ENCODE assay signal across 2 cellular contexts in the genomic region with DNA sequence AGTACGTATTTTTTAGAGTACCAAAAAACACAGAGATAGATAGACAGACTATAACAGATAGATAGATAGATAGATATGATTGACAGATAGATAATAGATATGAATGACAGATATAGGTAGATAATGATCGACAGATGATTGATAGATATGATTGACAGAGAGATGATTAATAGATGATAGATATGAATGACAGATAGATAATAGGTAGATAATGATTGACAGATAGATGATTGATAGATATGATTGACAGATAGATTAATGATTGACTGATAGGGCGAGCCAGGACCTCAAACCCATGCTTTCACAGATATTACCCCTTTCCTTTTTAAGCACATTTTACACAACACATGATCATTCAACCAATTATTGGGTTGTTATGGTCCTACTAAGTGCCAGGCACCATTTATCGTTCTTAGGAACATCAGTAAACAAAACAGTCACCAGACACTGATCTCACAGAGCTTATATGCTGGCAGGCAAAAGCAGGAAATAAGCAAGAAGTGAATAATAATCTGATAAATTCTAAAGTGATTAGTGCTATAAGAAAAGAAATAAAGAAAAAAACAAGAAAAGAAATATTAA.
A peak's percentile ranks its signal among the peaks of the same experiment; 100 is the strongest.
TF ChIP-seq lines count a peak whose summit lies in the region.

No MANE protein-coding gene starts in this region.

TF ChIP-seq in HEK293, 187 proteins besides CTCF, POLR2A, EP300 and RAD21:
- no peak for TF ChIP-seq PBX3 (CRISPR knock-in tag; IDR thresholded peaks at IDR 0.05)
- TF ChIP-seq, protein P1, sequence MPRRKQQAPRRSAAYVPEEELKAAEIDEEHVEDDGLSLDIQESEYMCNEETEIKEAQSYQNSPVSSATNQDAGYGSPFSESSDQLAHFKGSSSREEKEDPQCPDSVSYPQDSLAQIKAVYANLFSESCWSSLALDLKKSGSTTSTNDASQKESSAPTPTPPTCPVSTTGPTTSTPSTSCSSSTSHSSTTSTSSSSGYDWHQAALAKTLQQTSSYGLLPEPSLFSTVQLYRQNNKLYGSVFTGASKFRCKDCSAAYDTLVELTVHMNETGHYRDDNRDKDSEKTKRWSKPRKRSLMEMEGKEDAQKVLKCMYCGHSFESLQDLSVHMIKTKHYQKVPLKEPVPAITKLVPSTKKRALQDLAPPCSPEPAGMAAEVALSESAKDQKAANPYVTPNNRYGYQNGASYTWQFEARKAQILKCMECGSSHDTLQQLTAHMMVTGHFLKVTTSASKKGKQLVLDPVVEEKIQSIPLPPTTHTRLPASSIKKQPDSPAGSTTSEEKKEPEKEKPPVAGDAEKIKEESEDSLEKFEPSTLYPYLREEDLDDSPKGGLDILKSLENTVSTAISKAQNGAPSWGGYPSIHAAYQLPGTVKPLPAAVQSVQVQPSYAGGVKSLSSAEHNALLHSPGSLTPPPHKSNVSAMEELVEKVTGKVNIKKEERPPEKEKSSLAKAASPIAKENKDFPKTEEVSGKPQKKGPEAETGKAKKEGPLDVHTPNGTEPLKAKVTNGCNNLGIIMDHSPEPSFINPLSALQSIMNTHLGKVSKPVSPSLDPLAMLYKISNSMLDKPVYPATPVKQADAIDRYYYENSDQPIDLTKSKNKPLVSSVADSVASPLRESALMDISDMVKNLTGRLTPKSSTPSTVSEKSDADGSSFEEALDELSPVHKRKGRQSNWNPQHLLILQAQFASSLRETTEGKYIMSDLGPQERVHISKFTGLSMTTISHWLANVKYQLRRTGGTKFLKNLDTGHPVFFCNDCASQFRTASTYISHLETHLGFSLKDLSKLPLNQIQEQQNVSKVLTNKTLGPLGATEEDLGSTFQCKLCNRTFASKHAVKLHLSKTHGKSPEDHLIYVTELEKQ (tag by site-specific recombination; IDR thresholded peaks at IDR 0.05; ENCODE audit: borderline replicate concordance), result peak; percentile 85; the same call in 1 of the 2 replicates
- TF ChIP-seq BCL11A (tag by site-specific recombination; IDR thresholded peaks at IDR 0.05; ENCODE audit: low read depth), result no peak
- TF ChIP-seq SP2 (tag by site-specific recombination; IDR thresholded peaks at IDR 0.05), result no peak
- no peak for TF ChIP-seq PRDM6 (tag by site-specific recombination; IDR thresholded peaks at IDR 0.05)
- no peak for TF ChIP-seq ZNF148 (tag by site-specific recombination; IDR thresholded peaks at IDR 0.05; ENCODE audit: borderline replicate concordance)

TF ChIP-seq in endothelial cell of umbilical vein, 7 proteins besides CTCF, POLR2A, EP300 and RAD21 (continued from another document):
- no peak for TF ChIP-seq FOS (IDR thresholded peaks at IDR 0.05; ENCODE audit: borderline replicate concordance, insufficient read depth, low read length)
- TF ChIP-seq JUN (IDR thresholded peaks at IDR 0.05; ENCODE audit: borderline replicate concordance, insufficient read depth, insufficient read length, low read depth), result no peak
- no peak for TF ChIP-seq MAX (IDR thresholded peaks at IDR 0.05; ENCODE audit: insufficient read depth, insufficient read length)
